Comparison of ENCODE assay signal across 14 cellular contexts in genomic region chr16:67114793-67115192, GRCh38. TPM values are rescaled to one million over a fixed set of nuclear protein-coding genes. Genes with fewer than 3 reads are reported as not detected.
DNase-seq lines count a peak whose midpoint lies in the region; ATAC-seq and TF ChIP-seq lines count a peak whose summit lies in the region.
"Had no signal": no experiment of that assay in that cellular context is flagged by ENCODE, and none has a peak within 500 bp of the region (broad histone marks: within the 10 kb centered on the region; RNA-seq: fewer than 3 reads in every experiment).

No MANE protein-coding gene starts in this region.

- H3K27ac ChIP-seq in ACC112 (ENCODE audit: low read depth, low read length): peak overlapping the region; percentile 79
- H3K27ac ChIP-seq: cardiac muscle cell had no signal

- CTCF ChIA-PET in HEK293T (lab: Yijun Ruan, JAX): interaction anchor here (0.6 to 1.1 kb wide), 3 partner anchors 11 to 225 kb away, joined by 3 to 5 read pairs (median 5); no protein-coding TSS in a partner anchor

- DNase-seq in M059J (ENCODE audit: low read depth) (peak; percentile 42), fibroblast of peridontal ligament (ENCODE audit: extremely low read depth) (peak; percentile 54), cerebellar cortex (ENCODE audit: low spot score) (no peak), HEK293T (ENCODE audit: extremely low spot score) (no peak)
- DNase-seq: activated CD4-positive, alpha-beta T cell treated with anti-CD3 and anti-CD28 coated beads, Interleukin-2, amount 10 ng/mL, durations not matched to agents 24 days and 14 days; activated naive CD8-positive, alpha-beta T cell treated with anti-CD3 and anti-CD28 coated beads for 36 hours; KBM-7; NCI-H1105 treated with DMSO at 0.1 percent for 48 hours; NCI-H2227 treated with DMSO at 0.1 percent for 48 hours; SHP77; stimulated activated CD4-positive, alpha-beta T cell treated with anti-CD3 and anti-CD28 coated beads, Interleukin-15, amount 100 ng/mL, for 24 hours had no signal

- POLR2A ChIA-PET in HEK293T (lab: Yijun Ruan, JAX): no interaction called here

- no peaks in the 10 kb centered on the region for H3K36me3 ChIP-seq in ACC112 (ENCODE audit: insufficient read depth, low read length)
- H3K36me3 ChIP-seq: cardiac muscle cell had no signal

- H3K4me1 ChIP-seq in ACC112 (ENCODE audit: control insufficient read depth, insufficient read depth, low read length, unreplicated experiment): peaks cover 36% of the 10 kb centered on the region

- H3K79me2 ChIP-seq in ACC112 (ENCODE audit: control insufficient read depth, insufficient read depth, low read length, unreplicated experiment): peaks cover 57% of the 10 kb centered on the region

- no peak overlapping the region for H2AFZ ChIP-seq in ACC112 (ENCODE audit: low read length, unreplicated experiment)

- no peak for ATAC-seq in HG03460 (IDR thresholded peaks at IDR 0.05; ENCODE audit: unreplicated experiment)

- H3K4me3 ChIP-seq in ACC112 (ENCODE audit: low read depth, low read length): no peak overlapping the region
- H3K4me3 ChIP-seq: cardiac muscle cell had no signal

- H3K27me3 ChIP-seq in ACC112 (ENCODE audit: insufficient read depth, low read length): no peaks in the 10 kb centered on the region
- H3K27me3 ChIP-seq: cardiac muscle cell had no signal

TF ChIP-seq in HEK293T, 16 proteins besides CTCF, POLR2A, EP300 and RAD21:
- TF ChIP-seq CTBP1 (IDR thresholded peaks at IDR 0.05; ENCODE audit: borderline replicate concordance) (no peak), FOXK2 (IDR thresholded peaks at IDR 0.05) (no peak), ELF4 (IDR thresholded peaks at IDR 0.05) (no peak), TARDBP (IDR thresholded peaks at IDR 0.05) (no peak), SP1 (IDR thresholded peaks at IDR 0.05) (no peak), BHLHE40 (IDR thresholded peaks at IDR 0.05; ENCODE audit: borderline replicate concordance) (no peak), HDGF (IDR thresholded peaks at IDR 0.05; ENCODE audit: borderline replicate concordance) (no peak), ARNT (IDR thresholded peaks at IDR 0.05) (no peak), ZNF384 (IDR thresholded peaks at IDR 0.05) (no peak), SUZ12 (IDR thresholded peaks at IDR 0.05) (no peak), NFRKB (IDR thresholded peaks at IDR 0.05) (no peak), FOXA1 (IDR thresholded peaks at IDR 0.05) (no peak), L3MBTL2 (conservative IDR thresholded peaks at IDR 0.05) (no peak), FOXM1 (IDR thresholded peaks at IDR 0.05; ENCODE audit: borderline replicate concordance) (no peak), LEF1 (IDR thresholded peaks at IDR 0.05; ENCODE audit: borderline replicate concordance) (no peak), PKNOX1 (IDR thresholded peaks at IDR 0.05) (no peak)
TF ChIP-seq in HEK293T: peak in this region for 0.

RNA-seq across cellular contexts. Expression of gene PHAF1, which starts 5.1 kb away (rescaled TPM):
- 16.0 and 18.7 TPM in 2 replicates for total RNA-seq in M059J (2014; rRNA removed; shearing (Covaris generic))

RNA-seq across cellular contexts. Expression of gene B3GNT9, which starts 36.0 kb away (rescaled TPM):
- total RNA-seq in M059J (2014; rRNA removed; shearing (Covaris generic)): 43.9 and 82.1 TPM in 2 replicates

RNA-seq across cellular contexts. Expression of gene TRADD, which starts 44.9 kb away (rescaled TPM):
- total RNA-seq in M059J (2014; rRNA removed; shearing (Covaris generic)): 33.3 and 44.0 TPM in 2 replicates

RNA-seq across cellular contexts. Expression of gene FBXL8, which starts 45.0 kb away (rescaled TPM):
- 6.2 and 8.6 TPM in 2 replicates for total RNA-seq in M059J (2014; rRNA removed; shearing (Covaris generic))

RNA-seq across cellular contexts. Expression of gene HSF4, which starts 49.8 kb away (rescaled TPM):
- 0.49 and 4.1 TPM in 2 replicates for total RNA-seq in M059J (2014; rRNA removed; shearing (Covaris generic))

Comparison
In these comparisons a context has a peak if more than half of its experiments do, and no peak if none do; other contexts are left out.
1. DNase-seq: peak in M059J (single experiment) and fibroblast of peridontal ligament (single experiment); none in cerebellar cortex (single experiment) and HEK293T (single experiment).